In genomic region chrX:111352424-111352823, GRCh38 we compare ENCODE assay signal across 9 cellular contexts. TPM values are rescaled to one million over a fixed set of nuclear protein-coding genes. Genes with fewer than 3 reads are reported as not detected.
DNase-seq lines count a peak whose midpoint lies in the region; ATAC-seq, FAIRE-seq and TF ChIP-seq lines count a peak whose summit lies in the region.
"Had no signal": no experiment of that assay in that cellular context is flagged by ENCODE, and none has a peak within 500 bp of the region (broad histone marks: within the 10 kb centered on the region; RNA-seq: fewer than 3 reads in every experiment).

No MANE protein-coding gene starts in this region.

- DNase-seq in M059J (ENCODE audit: low read depth) (peak; percentile 37), RCC 7860 (ENCODE audit: low spot score) (peak; percentile 57), heart right ventricle (peak in 1 of 2 donors; percentile 40), testis (peak; percentile 22), HCEC 1CT (no peak)
- no peak for DNase-seq in stimulated activated CD4-positive, alpha-beta T cell treated with anti-CD3 and anti-CD28 coated beads, Interleukin-2, amount 100 ng/mL, for 24 hours
- DNase-seq: endodermal cell, NCI-H187 treated with DMSO at 0.1 percent for 48 hours had no signal

- no peaks in the 10 kb centered on the region for H3K9me3 ChIP-seq in heart right ventricle
- no peaks in the 10 kb centered on the region for H3K9me3 ChIP-seq in testis

- peak; percentile 87 for FAIRE-seq in RCC 7860 (lab: Jason Lieb, UNC)

- peak in 6 of 8 donors; percentile 58 to 83 (median 78) for ATAC-seq in heart right ventricle
- ATAC-seq in activated CD4-positive, CD25-positive, alpha-beta regulatory T cell treated with anti-CD3 and anti-CD28 coated beads, Interleukin-2, amount 50 U/mL, for 24 hours: no peak

- H3K4me3 ChIP-seq in heart right ventricle: no peak overlapping the region
- H3K4me3 ChIP-seq in testis: no peak overlapping the region

- TF ChIP-seq CTCF in heart right ventricle (IDR thresholded peaks at IDR 0.05) (no peak), testis (IDR thresholded peaks at IDR 0.05) (no peak)

- H3K4me1 ChIP-seq in heart right ventricle: peaks cover 0 to 17% (median 0%) of the 10 kb centered on the region in 9 donors
- no peaks in the 10 kb centered on the region for H3K4me1 ChIP-seq in testis

- H3K36me3 ChIP-seq in heart right ventricle (no peaks in the 10 kb centered on the region), testis (ENCODE audit: low read depth, missing control alignments) (no peaks in the 10 kb centered on the region)

- intact Hi-C loops in heart right ventricle (cut with DNase I): loop anchor here in 1 of 10 donors (10.0 kb wide), 1 partner anchor 92 kb away; no protein-coding TSS in a partner anchor
- intact Hi-C loops in testis (cut with DNase I; ENCODE audit: low total_unique reads): no loop called here

- peak overlapping the region in 1 of 10 donors; percentile 26 for H3K27ac ChIP-seq in heart right ventricle
- H3K27ac ChIP-seq in testis: no peak overlapping the region

- WGBS in heart right ventricle, 2 donors: 54 to 62% methylated on average over 1 of the region's 1 CpG
- WGBS in testis, 2 donors: 57 to 69% methylated on average over 1 of the region's 1 CpG

- TF ChIP-seq POLR2A in testis (IDR thresholded peaks at IDR 0.05): no peak

- H3K27me3 ChIP-seq in heart right ventricle (peaks cover 0 to 58% (median 0%) of the 10 kb centered on the region in 7 donors), testis (no peaks in the 10 kb centered on the region)

RNA-seq across cellular contexts. Expression of gene DCX, which starts 59.6 kb away (rescaled TPM):
- not detected in 2 replicates for total RNA-seq in M059J (2014; rRNA removed; shearing (Covaris generic))
- under 1 TPM in 8 of 10 donors, not detected in 2; 0.07 to 0.18 (median 0.09) TPM for total RNA-seq in heart right ventricle
- polyA plus RNA-seq in heart right ventricle: under 1 TPM in 1 of 2 donors, not detected in 1; under 0.01 TPM
- total RNA-seq in testis: under 1 TPM; 0.16 to 0.19 TPM
- polyA plus RNA-seq in testis (ENCODE audit: insufficient read depth, low read depth, low replicate concordance): 0.44 TPM

Comparison
In these comparisons a context has a peak if more than half of its experiments do, and no peak if none do; other contexts are left out.
1. DNase-seq: peak in M059J (single experiment), RCC 7860 (single experiment) and testis (single experiment); none in HCEC 1CT (single experiment) and stimulated activated CD4-positive, alpha-beta T cell treated with anti-CD3 and anti-CD28 coated beads, Interleukin-2, amount 100 ng/mL, for 24 hours (0 of 2).
2. ATAC-seq: peak in heart right ventricle (6 of 8); none in activated CD4-positive, CD25-positive, alpha-beta regulatory T cell treated with anti-CD3 and anti-CD28 coated beads, Interleukin-2, amount 50 U/mL, for 24 hours (0 of 2).